1 cellular context compared by ENCODE assay signal in the genomic region with DNA sequence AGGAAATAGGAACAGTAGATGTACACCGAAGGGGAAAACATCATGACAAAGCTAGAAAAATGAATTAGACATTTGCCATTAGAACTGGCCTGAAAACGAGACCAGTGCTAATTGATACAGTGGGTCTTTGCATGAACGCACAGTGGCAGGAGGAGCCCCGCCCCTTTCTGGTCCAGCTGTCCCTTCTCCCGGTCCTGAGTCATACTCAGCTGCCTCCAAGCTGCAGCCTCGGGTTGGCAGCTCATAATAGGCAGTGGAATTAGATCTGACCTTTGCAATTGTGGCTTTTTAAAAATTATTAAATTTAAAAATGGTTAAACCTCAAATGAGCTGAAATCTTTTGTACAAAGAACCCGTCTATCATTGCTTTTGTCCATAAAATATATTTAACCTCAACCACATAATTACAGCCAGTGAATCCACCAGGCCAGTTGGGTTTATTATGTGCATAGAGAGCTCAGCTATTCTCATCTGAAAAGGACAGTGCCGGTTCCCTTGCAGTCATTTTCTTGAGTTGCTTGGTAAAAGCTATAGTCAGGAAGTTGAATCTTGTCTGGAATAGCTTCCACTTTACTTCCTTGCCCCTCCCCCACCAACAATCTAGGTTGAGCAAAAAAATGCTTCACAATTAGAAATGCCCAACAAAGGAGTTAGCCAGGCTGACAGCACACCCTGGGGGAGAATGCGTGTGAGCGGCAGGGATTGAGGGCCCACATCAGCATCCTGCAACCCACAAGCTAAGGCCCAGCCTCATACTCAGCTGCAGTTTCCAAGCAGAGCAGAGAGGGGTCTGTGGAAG.
TF ChIP-seq lines count a peak whose summit lies in the region.

No MANE protein-coding gene starts in this region.

TF ChIP-seq in GM12878, 131 proteins besides CTCF, POLR2A, EP300 and RAD21 (continued from another document):
- TF ChIP-seq, protein P1, sequence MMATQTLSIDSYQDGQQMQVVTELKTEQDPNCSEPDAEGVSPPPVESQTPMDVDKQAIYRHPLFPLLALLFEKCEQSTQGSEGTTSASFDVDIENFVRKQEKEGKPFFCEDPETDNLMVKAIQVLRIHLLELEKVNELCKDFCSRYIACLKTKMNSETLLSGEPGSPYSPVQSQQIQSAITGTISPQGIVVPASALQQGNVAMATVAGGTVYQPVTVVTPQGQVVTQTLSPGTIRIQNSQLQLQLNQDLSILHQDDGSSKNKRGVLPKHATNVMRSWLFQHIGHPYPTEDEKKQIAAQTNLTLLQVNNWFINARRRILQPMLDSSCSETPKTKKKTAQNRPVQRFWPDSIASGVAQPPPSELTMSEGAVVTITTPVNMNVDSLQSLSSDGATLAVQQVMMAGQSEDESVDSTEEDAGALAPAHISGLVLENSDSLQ (IDR thresholded peaks at IDR 0.05), result no peak
- TF ChIP-seq NR2C1 (IDR thresholded peaks at IDR 0.05) (no peak), ZNF24 (IDR thresholded peaks at IDR 0.05) (no peak)
